8 cellular contexts compared by ENCODE assay signal in genomic region chr19:16628183-16628983, GRCh38. TPM values are rescaled to one million over a fixed set of nuclear protein-coding genes. Genes with fewer than 3 reads are reported as not detected.
DNase-seq lines count a peak whose midpoint lies in the region; ATAC-seq and TF ChIP-seq lines count a peak whose summit lies in the region.

TSS of gene MED26 (minus strand) at chr19:16628204. CDS start at chr19:16627943, 261 bp downstream.

- H3K4me3 ChIP-seq in liver (ENCODE audit: low read depth in 1 of 3, low read length in 3 of 3) = peak within 1 kb of the TSS; percentile 91 to 99 (median 97)

- peak; percentile 100 for DNase-seq in NCI-H69 (lab: John Stamatoyannopoulos, UW)
- DNase-seq in activated CD4-positive, alpha-beta T cell treated with anti-CD3 and anti-CD28 coated beads, Interleukin-2, amount 50 U/mL, for 24 hours (ENCODE audit: low read depth in 1 of 2, low spot score in 1 of 2) = peak; percentile 91 to 93
- DNase-seq in stimulated activated CD4-positive, alpha-beta T cell treated with anti-CD3 and anti-CD28 coated beads, Interleukin-4, amount 100 ng/mL, for 1 hour = peak; percentile 95

- TF ChIP-seq CTCF in C4-2B (conservative IDR thresholded peaks at IDR 0.05) (no peak), liver (IDR thresholded peaks at IDR 0.05; ENCODE audit: low read depth, low read length, missing input control) (no peak)

- peak within 1 kb of the TSS; percentile 99 for H3K4me3 Mint-ChIP-seq in dendritic cell treated with granulocyte-macrophage colony-stimulating factor and Interleukin-4, amounts not matched to agents 40 ng/mL and 50 ng/mL, for 4 days

- no peaks in the 10 kb centered on the region for H3K9me3 Mint-ChIP-seq in dendritic cell treated with granulocyte-macrophage colony-stimulating factor and Interleukin-4, amounts not matched to agents 40 ng/mL and 50 ng/mL, for 4 days

- H3K36me3 ChIP-seq in liver (ENCODE audit: control insufficient read depth in 4 of 4, insufficient read depth in 3 of 4, low read depth in 1 of 4, low read length in 3 of 4) = peaks cover 0 to 12% (median 3%) of the 10 kb centered on the region in 4 donors

- H3K4me1 Mint-ChIP-seq in dendritic cell treated with granulocyte-macrophage colony-stimulating factor and Interleukin-4, amounts not matched to agents 40 ng/mL and 50 ng/mL, for 4 days (ENCODE audit: low read depth) = peaks cover 44% of the 10 kb centered on the region

- peaks cover 6 to 48% (median 32%) of the 10 kb centered on the region in 4 donors for H3K4me1 ChIP-seq in liver (ENCODE audit: control insufficient read depth in 4 of 4, insufficient read depth in 4 of 4, low read length in 3 of 4)

- H3K27ac ChIP-seq in C4-2B (peak within 1 kb of the TSS; percentile 96), liver (ENCODE audit: low read depth in 1 of 2, low read length in 2 of 2) (peak within 1 kb of the TSS; percentile 91 to 94)

- H3K36me3 Mint-ChIP-seq in dendritic cell treated with granulocyte-macrophage colony-stimulating factor and Interleukin-4, amounts not matched to agents 40 ng/mL and 50 ng/mL, for 4 days (ENCODE audit: low read depth) = peaks cover 72% of the 10 kb centered on the region

- WGBS in liver = under 1% methylated on average over 98 of the region's 98 CpGs

- no peaks in the 10 kb centered on the region for H3K27me3 Mint-ChIP-seq in dendritic cell treated with granulocyte-macrophage colony-stimulating factor and Interleukin-4, amounts not matched to agents 40 ng/mL and 50 ng/mL, for 4 days

- intact Hi-C loops in dendritic cell treated with granulocyte-macrophage colony-stimulating factor and Interleukin-4, amounts not matched to agents 40 ng/mL and 50 ng/mL, for 4 days (cut with micrococcal nuclease) = loop anchor here (1.0 to 5.0 kb wide), 4 partner anchors 32 to 86 kb away; partner anchors contain the start of genes CHERP, SLC35E1, SMIM7 and TMEM38A

- ATAC-seq in GM19351 (IDR thresholded peaks at IDR 0.05; ENCODE audit: unreplicated experiment) = peak; percentile 81
- ATAC-seq in HG03520 (IDR thresholded peaks at IDR 0.05; ENCODE audit: unreplicated experiment) = peak; percentile 85

- H3K27me3 ChIP-seq in liver (ENCODE audit: control insufficient read depth in 4 of 4, insufficient read depth in 4 of 4, low read length in 3 of 4) = no peaks in the 10 kb centered on the region

- peak within 1 kb of the TSS; percentile 75 to 87 for H3K9ac ChIP-seq in liver (ENCODE audit: low read depth in 1 of 2, low read length in 2 of 2)

- no peak for TF ChIP-seq RAD21 in liver (IDR thresholded peaks at IDR 0.05)

- H3K9me3 ChIP-seq in liver (ENCODE audit: control insufficient read depth in 4 of 4, low read length in 3 of 4) = no peaks in the 10 kb centered on the region

- peak within 1 kb of the TSS; percentile 97 for H3K27ac Mint-ChIP-seq in dendritic cell treated with granulocyte-macrophage colony-stimulating factor and Interleukin-4, amounts not matched to agents 40 ng/mL and 50 ng/mL, for 4 days

TF ChIP-seq in liver, 16 proteins besides CTCF, POLR2A, EP300 and RAD21:
- TF ChIP-seq REST (IDR thresholded peaks at IDR 0.05) = peak; percentile 31
- TF ChIP-seq FOXA2 (IDR thresholded peaks at IDR 0.05) = no peak
- peak; percentile 48 for TF ChIP-seq TAF1 (conservative IDR thresholded peaks at IDR 0.05)
- TF ChIP-seq FOXA1 (IDR thresholded peaks at IDR 0.05) = no peak
- peak; percentile 43 for TF ChIP-seq MAX (IDR thresholded peaks at IDR 0.05)
- TF ChIP-seq YY1 (IDR thresholded peaks at IDR 0.05) = peak; percentile 43
- peak; percentile 63 to 73 for TF ChIP-seq RXRA (IDR thresholded peaks at IDR 0.05)
- TF ChIP-seq HNF4A (conservative IDR thresholded peaks at IDR 0.05) = peak in 1 of 2 donors; percentile 36
- no peak for TF ChIP-seq ZBTB33 (IDR thresholded peaks at IDR 0.05)
- TF ChIP-seq NR2F2 (IDR thresholded peaks at IDR 0.05) = no peak
- TF ChIP-seq GABPA (IDR thresholded peaks at IDR 0.05 in 1 of 2, conservative IDR thresholded peaks at IDR 0.05 in 1 of 2) = peak in 1 of 2 donors; percentile 81
- TF ChIP-seq JUND (IDR thresholded peaks at IDR 0.05) = no peak
- TF ChIP-seq EGR1 (IDR thresholded peaks at IDR 0.05; ENCODE audit: low read depth in 2 of 2) = peak in 1 of 2 donors; percentile 33
- TF ChIP-seq SP1 (IDR thresholded peaks at IDR 0.05) = peak; percentile 55

RNA-seq across cellular contexts. Expression of gene MED26, which starts in this region (rescaled TPM):
- total RNA-seq in liver = 1 to 10 TPM; 3.4 to 3.8 TPM
- 1 to 10 TPM; 1.5 to 3.0 TPM for polyA plus RNA-seq in liver

Comparison
In these comparisons a context has a peak if more than half of its experiments do, and no peak if none do; other contexts are left out.
1. Peak in every context shown above with its lines: DNase-seq, ATAC-seq, H3K4me3 ChIP-seq and H3K27ac ChIP-seq.